In the genomic region with DNA sequence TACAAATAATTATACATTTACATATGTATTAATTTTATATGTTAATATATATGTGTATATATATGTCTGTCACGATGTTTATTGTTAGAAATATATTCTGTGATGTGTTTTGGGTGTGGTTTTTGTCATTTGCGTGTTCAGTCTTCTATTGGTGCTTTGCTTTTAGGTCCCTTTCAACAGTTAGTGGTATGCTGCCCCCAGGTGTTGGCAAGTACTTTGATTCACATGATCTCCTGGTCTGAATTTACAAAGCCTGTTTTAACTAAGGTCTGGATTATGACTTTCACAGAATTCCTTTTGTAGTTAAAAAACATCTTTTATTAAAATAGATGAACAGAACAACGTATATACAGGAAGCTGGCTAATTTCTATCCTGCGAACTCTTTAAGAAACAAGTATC, we compare ENCODE assay signal across 1 cellular context.
TF ChIP-seq lines count a peak whose summit lies in the region.

No MANE protein-coding gene starts in this region.

TF ChIP-seq in H1, 55 proteins besides CTCF, POLR2A, EP300 and RAD21:
- TF ChIP-seq, protein P1, sequence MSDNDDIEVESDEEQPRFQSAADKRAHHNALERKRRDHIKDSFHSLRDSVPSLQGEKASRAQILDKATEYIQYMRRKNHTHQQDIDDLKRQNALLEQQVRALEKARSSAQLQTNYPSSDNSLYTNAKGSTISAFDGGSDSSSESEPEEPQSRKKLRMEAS (IDR thresholded peaks at IDR 0.05): no peak
- TF ChIP-seq SP1 (IDR thresholded peaks at IDR 0.05; ENCODE audit: low read depth, low read length) (no peak), ZNF274 (IDR thresholded peaks at IDR 0.05; ENCODE audit: borderline replicate concordance, extremely low read depth, low read length) (no peak), PHF8 (conservative IDR thresholded peaks at IDR 0.05; ENCODE audit: low read depth, low read length) (no peak), TEAD4 (IDR thresholded peaks at IDR 0.05; ENCODE audit: low read depth, low read length) (no peak), BACH1 (IDR thresholded peaks at IDR 0.05; ENCODE audit: low read length) (no peak), CREB1 (IDR thresholded peaks at IDR 0.05) (no peak), HDAC2 (IDR thresholded peaks at IDR 0.05; ENCODE audit: borderline replicate concordance in 1 of 2, low read depth in 2 of 2, low read length in 2 of 2) (no peak), SP4 (IDR thresholded peaks at IDR 0.05; ENCODE audit: low read length) (no peak), TBP (IDR thresholded peaks at IDR 0.05; ENCODE audit: low read depth, low read length) (no peak), RFX5 (IDR thresholded peaks at IDR 0.05; ENCODE audit: borderline replicate concordance, low read depth, low read length) (no peak), POU5F1 (IDR thresholded peaks at IDR 0.05; ENCODE audit: low read depth, low read length) (no peak), KDM4A (IDR thresholded peaks at IDR 0.05; ENCODE audit: low read depth, low read length, severe bottlenecking) (no peak), CTBP2 (IDR thresholded peaks at IDR 0.05; ENCODE audit: borderline replicate concordance, insufficient read depth, insufficient read length, low read length) (no peak), KDM5A (IDR thresholded peaks at IDR 0.05; ENCODE audit: low read length) (no peak), BCL11A (IDR thresholded peaks at IDR 0.05; ENCODE audit: low read depth in 2 of 2, low read length in 2 of 2) (no peak), GTF2F1 (IDR thresholded peaks at IDR 0.05; ENCODE audit: borderline replicate concordance, low read depth, low read length) (no peak), SUZ12 (IDR thresholded peaks at IDR 0.05; ENCODE audit: low read length) (no peak)
- TF ChIP-seq, protein P2, sequence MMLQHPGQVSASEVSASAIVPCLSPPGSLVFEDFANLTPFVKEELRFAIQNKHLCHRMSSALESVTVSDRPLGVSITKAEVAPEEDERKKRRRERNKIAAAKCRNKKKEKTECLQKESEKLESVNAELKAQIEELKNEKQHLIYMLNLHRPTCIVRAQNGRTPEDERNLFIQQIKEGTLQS (IDR thresholded peaks at IDR 0.05; ENCODE audit: insufficient read depth, low read depth, low read length): no peak
- TF ChIP-seq, protein P3, sequence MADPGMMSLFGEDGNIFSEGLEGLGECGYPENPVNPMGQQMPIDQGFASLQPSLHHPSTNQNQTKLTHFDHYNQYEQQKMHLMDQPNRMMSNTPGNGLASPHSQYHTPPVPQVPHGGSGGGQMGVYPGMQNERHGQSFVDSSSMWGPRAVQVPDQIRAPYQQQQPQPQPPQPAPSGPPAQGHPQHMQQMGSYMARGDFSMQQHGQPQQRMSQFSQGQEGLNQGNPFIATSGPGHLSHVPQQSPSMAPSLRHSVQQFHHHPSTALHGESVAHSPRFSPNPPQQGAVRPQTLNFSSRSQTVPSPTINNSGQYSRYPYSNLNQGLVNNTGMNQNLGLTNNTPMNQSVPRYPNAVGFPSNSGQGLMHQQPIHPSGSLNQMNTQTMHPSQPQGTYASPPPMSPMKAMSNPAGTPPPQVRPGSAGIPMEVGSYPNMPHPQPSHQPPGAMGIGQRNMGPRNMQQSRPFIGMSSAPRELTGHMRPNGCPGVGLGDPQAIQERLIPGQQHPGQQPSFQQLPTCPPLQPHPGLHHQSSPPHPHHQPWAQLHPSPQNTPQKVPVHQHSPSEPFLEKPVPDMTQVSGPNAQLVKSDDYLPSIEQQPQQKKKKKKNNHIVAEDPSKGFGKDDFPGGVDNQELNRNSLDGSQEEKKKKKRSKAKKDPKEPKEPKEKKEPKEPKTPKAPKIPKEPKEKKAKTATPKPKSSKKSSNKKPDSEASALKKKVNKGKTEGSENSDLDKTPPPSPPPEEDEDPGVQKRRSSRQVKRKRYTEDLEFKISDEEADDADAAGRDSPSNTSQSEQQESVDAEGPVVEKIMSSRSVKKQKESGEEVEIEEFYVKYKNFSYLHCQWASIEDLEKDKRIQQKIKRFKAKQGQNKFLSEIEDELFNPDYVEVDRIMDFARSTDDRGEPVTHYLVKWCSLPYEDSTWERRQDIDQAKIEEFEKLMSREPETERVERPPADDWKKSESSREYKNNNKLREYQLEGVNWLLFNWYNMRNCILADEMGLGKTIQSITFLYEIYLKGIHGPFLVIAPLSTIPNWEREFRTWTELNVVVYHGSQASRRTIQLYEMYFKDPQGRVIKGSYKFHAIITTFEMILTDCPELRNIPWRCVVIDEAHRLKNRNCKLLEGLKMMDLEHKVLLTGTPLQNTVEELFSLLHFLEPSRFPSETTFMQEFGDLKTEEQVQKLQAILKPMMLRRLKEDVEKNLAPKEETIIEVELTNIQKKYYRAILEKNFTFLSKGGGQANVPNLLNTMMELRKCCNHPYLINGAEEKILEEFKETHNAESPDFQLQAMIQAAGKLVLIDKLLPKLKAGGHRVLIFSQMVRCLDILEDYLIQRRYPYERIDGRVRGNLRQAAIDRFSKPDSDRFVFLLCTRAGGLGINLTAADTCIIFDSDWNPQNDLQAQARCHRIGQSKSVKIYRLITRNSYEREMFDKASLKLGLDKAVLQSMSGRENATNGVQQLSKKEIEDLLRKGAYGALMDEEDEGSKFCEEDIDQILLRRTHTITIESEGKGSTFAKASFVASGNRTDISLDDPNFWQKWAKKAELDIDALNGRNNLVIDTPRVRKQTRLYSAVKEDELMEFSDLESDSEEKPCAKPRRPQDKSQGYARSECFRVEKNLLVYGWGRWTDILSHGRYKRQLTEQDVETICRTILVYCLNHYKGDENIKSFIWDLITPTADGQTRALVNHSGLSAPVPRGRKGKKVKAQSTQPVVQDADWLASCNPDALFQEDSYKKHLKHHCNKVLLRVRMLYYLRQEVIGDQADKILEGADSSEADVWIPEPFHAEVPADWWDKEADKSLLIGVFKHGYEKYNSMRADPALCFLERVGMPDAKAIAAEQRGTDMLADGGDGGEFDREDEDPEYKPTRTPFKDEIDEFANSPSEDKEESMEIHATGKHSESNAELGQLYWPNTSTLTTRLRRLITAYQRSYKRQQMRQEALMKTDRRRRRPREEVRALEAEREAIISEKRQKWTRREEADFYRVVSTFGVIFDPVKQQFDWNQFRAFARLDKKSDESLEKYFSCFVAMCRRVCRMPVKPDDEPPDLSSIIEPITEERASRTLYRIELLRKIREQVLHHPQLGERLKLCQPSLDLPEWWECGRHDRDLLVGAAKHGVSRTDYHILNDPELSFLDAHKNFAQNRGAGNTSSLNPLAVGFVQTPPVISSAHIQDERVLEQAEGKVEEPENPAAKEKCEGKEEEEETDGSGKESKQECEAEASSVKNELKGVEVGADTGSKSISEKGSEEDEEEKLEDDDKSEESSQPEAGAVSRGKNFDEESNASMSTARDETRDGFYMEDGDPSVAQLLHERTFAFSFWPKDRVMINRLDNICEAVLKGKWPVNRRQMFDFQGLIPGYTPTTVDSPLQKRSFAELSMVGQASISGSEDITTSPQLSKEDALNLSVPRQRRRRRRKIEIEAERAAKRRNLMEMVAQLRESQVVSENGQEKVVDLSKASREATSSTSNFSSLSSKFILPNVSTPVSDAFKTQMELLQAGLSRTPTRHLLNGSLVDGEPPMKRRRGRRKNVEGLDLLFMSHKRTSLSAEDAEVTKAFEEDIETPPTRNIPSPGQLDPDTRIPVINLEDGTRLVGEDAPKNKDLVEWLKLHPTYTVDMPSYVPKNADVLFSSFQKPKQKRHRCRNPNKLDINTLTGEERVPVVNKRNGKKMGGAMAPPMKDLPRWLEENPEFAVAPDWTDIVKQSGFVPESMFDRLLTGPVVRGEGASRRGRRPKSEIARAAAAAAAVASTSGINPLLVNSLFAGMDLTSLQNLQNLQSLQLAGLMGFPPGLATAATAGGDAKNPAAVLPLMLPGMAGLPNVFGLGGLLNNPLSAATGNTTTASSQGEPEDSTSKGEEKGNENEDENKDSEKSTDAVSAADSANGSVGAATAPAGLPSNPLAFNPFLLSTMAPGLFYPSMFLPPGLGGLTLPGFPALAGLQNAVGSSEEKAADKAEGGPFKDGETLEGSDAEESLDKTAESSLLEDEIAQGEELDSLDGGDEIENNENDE (IDR thresholded peaks at IDR 0.05; ENCODE audit: insufficient replicate concordance, low read length): no peak
TF ChIP-seq in H1: peak in this region for 0.
